ENCODE assay signal across 2 cellular contexts in genomic region chr12:55955800-55956508, GRCh38.
TF ChIP-seq lines count a peak whose summit lies in the region.

No MANE protein-coding gene starts in this region.

TF ChIP-seq in SK-N-SH, 30 proteins besides CTCF, POLR2A, EP300 and RAD21:
- TF ChIP-seq TEAD4 (IDR thresholded peaks at IDR 0.05; ENCODE audit: borderline replicate concordance, insufficient read depth): no peak
- TF ChIP-seq FOXJ3 (CRISPR knock-in tag; IDR thresholded peaks at IDR 0.05): no peak
- no peak for TF ChIP-seq MXI1 (IDR thresholded peaks at IDR 0.05; ENCODE audit: low read depth, low read length)
- TF ChIP-seq USF1 (IDR thresholded peaks at IDR 0.05; ENCODE audit: borderline replicate concordance, low read depth): no peak
- no peak for TF ChIP-seq MEF2A (IDR thresholded peaks at IDR 0.05; ENCODE audit: borderline replicate concordance, low read depth)
- no peak for TF ChIP-seq SIN3A (IDR thresholded peaks at IDR 0.05; ENCODE audit: borderline replicate concordance, low read depth, low read length)
- peak; percentile 86 for TF ChIP-seq FOSL2 (IDR thresholded peaks at IDR 0.05; ENCODE audit: borderline replicate concordance, low read depth)
- peak; percentile 31; the same call in 1 of the 2 replicates for TF ChIP-seq SMC3 (IDR thresholded peaks at IDR 0.05; ENCODE audit: low read depth, low read length)
- TF ChIP-seq PBX3 (IDR thresholded peaks at IDR 0.05): no peak; the same call in 1 of the 2 replicates
- TF ChIP-seq USF2 (IDR thresholded peaks at IDR 0.05; ENCODE audit: borderline replicate concordance, low read depth, low read length): no peak
- TF ChIP-seq NRF1 (IDR thresholded peaks at IDR 0.05; ENCODE audit: low read depth, low read length): no peak
- TF ChIP-seq RCOR1 (IDR thresholded peaks at IDR 0.05; ENCODE audit: low read length): no peak
- TF ChIP-seq POLR2AphosphoS5 (IDR thresholded peaks at IDR 0.05; ENCODE audit: low read depth, low read length): 0 out of 2 replicates have a peak, but pooled peaks have one; percentile 26
- no peak for TF ChIP-seq NFIC (IDR thresholded peaks at IDR 0.05; ENCODE audit: borderline replicate concordance)
- TF ChIP-seq CHD2 (IDR thresholded peaks at IDR 0.05; ENCODE audit: low read length, partially characterized antibody): no peak
- TF ChIP-seq TCF12 (IDR thresholded peaks at IDR 0.05): peak; percentile 14; the same call in 1 of the 2 replicates
- peak; percentile 77 for TF ChIP-seq JUND (IDR thresholded peaks at IDR 0.05)
- no peak for TF ChIP-seq YY1 (IDR thresholded peaks at IDR 0.05; ENCODE audit: low read depth)
- TF ChIP-seq RXRA (IDR thresholded peaks at IDR 0.05; ENCODE audit: borderline replicate concordance, low read depth): no peak
- no peak for TF ChIP-seq GABPA (IDR thresholded peaks at IDR 0.05; ENCODE audit: low read depth)

TF ChIP-seq in GM12878, 131 proteins besides CTCF, POLR2A, EP300 and RAD21:
- TF ChIP-seq NBN (IDR thresholded peaks at IDR 0.05) (no peak), RBBP5 (conservative IDR thresholded peaks at IDR 0.05) (no peak)
